Comparison of ENCODE assay signal across 9 cellular contexts in the genomic region with DNA sequence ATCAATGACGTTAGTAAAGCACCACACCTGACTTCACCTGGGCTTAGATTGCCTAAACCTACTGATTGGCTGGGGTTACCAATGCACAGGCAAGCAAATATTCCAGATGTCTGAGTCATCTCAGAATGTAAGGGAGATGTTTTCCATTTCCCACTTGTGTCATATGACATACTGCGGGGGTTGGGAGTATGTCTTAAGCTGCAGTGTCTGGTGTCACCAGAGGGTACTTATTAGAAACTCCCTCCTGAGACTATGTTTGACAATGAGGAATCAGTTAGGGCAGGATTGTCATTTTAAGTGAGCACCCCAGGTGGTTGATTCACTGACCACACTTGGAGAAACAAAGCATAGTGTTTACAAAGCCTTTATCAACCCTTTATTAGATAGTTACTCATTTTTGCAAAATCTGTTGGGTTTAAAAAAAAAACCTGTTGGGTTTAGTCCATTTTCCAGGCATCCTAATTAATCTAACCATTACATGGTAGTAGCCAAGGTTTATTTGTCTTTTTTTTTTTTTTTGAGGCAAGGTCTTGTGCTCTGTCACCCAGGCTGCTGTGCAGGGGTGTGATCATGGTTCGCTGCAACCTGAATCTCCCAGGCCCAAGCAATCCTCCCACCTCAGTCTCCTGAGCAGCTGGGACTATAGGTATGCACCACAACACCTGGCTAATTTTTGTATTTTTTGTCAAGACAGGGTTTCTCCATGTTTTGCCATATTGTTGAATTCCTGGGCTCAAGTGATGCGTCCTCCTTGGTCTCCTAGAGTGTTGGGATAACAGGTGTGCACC.
DNase-seq lines count a peak whose midpoint lies in the region; ATAC-seq and TF ChIP-seq lines count a peak whose summit lies in the region.
"Had no signal": no experiment of that assay in that cellular context is flagged by ENCODE, and none has a peak within 500 bp of the region (broad histone marks: within the 10 kb centered on the region; RNA-seq: fewer than 3 reads in every experiment).

No MANE protein-coding gene starts in this region.

- peak overlapping the region; percentile 81 for H3K27ac ChIP-seq in HUES48 (ENCODE audit: low read depth, low read length)
- H3K27ac ChIP-seq in SJCRH30: no peak overlapping the region
- H3K27ac ChIP-seq in thyroid gland: no peak overlapping the region
- no peak overlapping the region for H3K27ac ChIP-seq in uterus

- no peaks in the 10 kb centered on the region for H3K9me3 ChIP-seq in HUES48 (ENCODE audit: control insufficient read depth, insufficient read depth, low read length)
- no peaks in the 10 kb centered on the region for H3K9me3 ChIP-seq in SJCRH30 (replicated peaks)
- no peaks in the 10 kb centered on the region for H3K9me3 ChIP-seq in thyroid gland
- H3K9me3 ChIP-seq in uterus: no peaks in the 10 kb centered on the region

- H3K9ac ChIP-seq in HUES48 (ENCODE audit: low read depth, low read length): 0 out of 2 replicates have a peak overlapping the region, but pooled peaks have one; percentile 2

- ATAC-seq in HG02642 (IDR thresholded peaks at IDR 0.05; ENCODE audit: poor library complexity, unreplicated experiment): no peak

- H3K27me3 ChIP-seq in HUES48 (ENCODE audit: control insufficient read depth, insufficient read depth, low read length): no peaks in the 10 kb centered on the region
- no peaks in the 10 kb centered on the region for H3K27me3 ChIP-seq in SJCRH30
- H3K27me3 ChIP-seq in thyroid gland: no peaks in the 10 kb centered on the region
- H3K27me3 ChIP-seq in uterus: no peaks in the 10 kb centered on the region

- WGBS in thyroid gland, 2 donors: 93 to 94% methylated on average over 4 of the region's 4 CpGs

- TF ChIP-seq POLR2A in thyroid gland (IDR thresholded peaks at IDR 0.05): no peak
- no peak for TF ChIP-seq POLR2A in uterus (IDR thresholded peaks at IDR 0.05)

- TF ChIP-seq CTCF in thyroid gland (IDR thresholded peaks at IDR 0.05) (no peak), uterus (IDR thresholded peaks at IDR 0.05) (no peak)

- H3K4me1 ChIP-seq in HUES48 (ENCODE audit: control insufficient read depth, insufficient read depth, low read length) (peaks cover 87% of the 10 kb centered on the region), SJCRH30 (peaks cover 61% of the 10 kb centered on the region), thyroid gland (no peaks in the 10 kb centered on the region), uterus (peaks cover 0 to 5% of the 10 kb centered on the region in 2 donors)

- DNase-seq in COR-L47 (lab: John Stamatoyannopoulos, UW) (peak; percentile 66), SJCRH30 (peak; percentile 52 to 69), iPS DF 4.7 (ENCODE audit: extremely low read depth, low spot score) (peak; percentile 94), thyroid gland (no peak), uterus (no peak), mesenteric fat pad (ENCODE audit: low spot score) (no peak)
- DNase-seq: T-helper 2 cell had no signal

- intact Hi-C loops in thyroid gland (cut with DNase I) (no loop called here), uterus (cut with DNase I; ENCODE audit: low total_unique reads) (no loop called here)

- H3K4me3 ChIP-seq in HUES48 (ENCODE audit: low read depth, low read length): peak overlapping the region; percentile 15
- no peak overlapping the region for H3K4me3 ChIP-seq in SJCRH30
- H3K4me3 ChIP-seq in thyroid gland (replicated peaks in 1 of 3): no peak overlapping the region
- no peak overlapping the region for H3K4me3 ChIP-seq in uterus

- H3K36me3 ChIP-seq in HUES48 (ENCODE audit: control insufficient read depth, insufficient read depth, low read length) (no peaks in the 10 kb centered on the region), SJCRH30 (peaks cover 66% of the 10 kb centered on the region), thyroid gland (no peaks in the 10 kb centered on the region), uterus (no peaks in the 10 kb centered on the region)

Comparison
In these comparisons a context has a peak if more than half of its experiments do, and no peak if none do; other contexts are left out.
1. DNase-seq: peak in COR-L47 (single experiment), SJCRH30 (2 of 2) and iPS DF 4.7 (single experiment); none in thyroid gland (0 of 2), uterus (0 of 2) and mesenteric fat pad (single experiment).